Comparison of ENCODE assay signal across 8 cellular contexts in the genomic region with DNA sequence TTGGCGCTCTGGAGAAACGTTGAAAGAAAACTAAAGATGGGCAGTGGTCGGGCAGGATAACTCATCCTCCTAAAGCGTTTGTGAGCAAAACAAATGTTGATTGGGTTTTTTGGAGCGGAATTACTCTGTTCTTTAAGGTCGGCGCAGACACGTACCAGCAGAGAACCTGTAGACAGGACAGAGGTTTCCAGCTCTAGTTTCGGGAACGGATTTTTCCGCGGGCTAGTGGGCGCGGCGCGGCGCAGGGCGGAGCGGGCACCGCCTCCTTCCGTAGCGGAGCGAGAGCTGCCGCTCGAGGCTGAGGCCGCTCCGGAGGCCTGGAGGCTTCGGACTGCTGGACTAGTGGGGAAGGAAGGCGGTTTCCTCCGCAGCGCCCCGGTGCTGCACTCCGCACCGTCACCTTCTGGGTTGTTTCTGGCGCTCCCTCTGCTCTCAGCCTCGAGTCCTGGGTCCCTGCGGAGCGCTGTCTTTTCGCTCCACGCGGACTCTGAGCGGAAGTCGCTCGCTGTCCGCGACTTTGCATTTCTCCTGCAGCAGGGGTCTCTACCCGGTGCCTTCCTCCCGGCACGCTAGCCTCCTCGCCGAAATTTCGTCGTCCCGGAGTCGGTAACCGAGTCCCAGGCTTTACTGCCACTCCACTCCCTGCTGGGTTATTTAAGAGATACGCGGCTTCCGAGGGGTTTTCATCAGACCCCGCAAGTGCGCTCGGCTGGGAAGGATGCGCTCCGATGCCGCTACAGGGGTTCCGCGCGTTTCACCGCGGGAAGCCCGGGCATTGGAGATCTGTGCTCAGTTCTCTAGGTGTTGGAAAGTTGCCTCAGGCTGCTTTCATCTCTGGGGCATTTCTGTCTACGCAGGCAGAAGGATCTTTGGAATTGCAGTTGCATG. TPM values are rescaled to one million over a fixed set of nuclear protein-coding genes. Genes with fewer than 3 reads are reported as not detected.
DNase-seq lines count a peak whose midpoint lies in the region; ATAC-seq and TF ChIP-seq lines count a peak whose summit lies in the region.

No MANE protein-coding gene starts in this region.

- no peaks in the 10 kb centered on the region for H3K9me3 Mint-ChIP-seq in stimulated activated memory B cell treated with anti-CD40 and anti-IgM and Interleukin-4, amounts not matched to agents 10 μg/mL and 1 μg/mL and 100 μg/mL, for 72 hours
- H3K9me3 Mint-ChIP-seq in Calu3 (ENCODE audit: low read depth, unreplicated experiment), result no peaks in the 10 kb centered on the region

- H3K27ac ChIP-seq in iPS-18a (ENCODE audit: low read length), result no peak overlapping the region

- peak overlapping the region; percentile 47 for H3K4me3 Mint-ChIP-seq in stimulated activated memory B cell treated with anti-CD40 and anti-IgM and Interleukin-4, amounts not matched to agents 10 μg/mL and 1 μg/mL and 100 μg/mL, for 72 hours
- no peak overlapping the region for H3K4me3 Mint-ChIP-seq in Calu3 (ENCODE audit: low read depth, unreplicated experiment)

- no peaks in the 10 kb centered on the region for H3K36me3 Mint-ChIP-seq in stimulated activated memory B cell treated with anti-CD40 and anti-IgM and Interleukin-4, amounts not matched to agents 10 μg/mL and 1 μg/mL and 100 μg/mL, for 72 hours
- H3K36me3 Mint-ChIP-seq in Calu3 (ENCODE audit: insufficient read depth, unreplicated experiment), result no peaks in the 10 kb centered on the region

- CTCF ChIA-PET in Calu3 (lab: Charles Lee), result no interaction called here

- H3K27me3 Mint-ChIP-seq in stimulated activated memory B cell treated with anti-CD40 and anti-IgM and Interleukin-4, amounts not matched to agents 10 μg/mL and 1 μg/mL and 100 μg/mL, for 72 hours, result no peaks in the 10 kb centered on the region
- H3K27me3 Mint-ChIP-seq in Calu3 (ENCODE audit: unreplicated experiment), result peaks cover 21% of the 10 kb centered on the region

- DNase-seq in HFF-Myc (ENCODE audit: extremely low read depth, low read depth), result no peak
- peak; percentile 55 to 65 for DNase-seq in activated T-cell treated with anti-CD3 and anti-CD28 coated beads, Interleukin-2, amount 50 U/mL, for 48 hours
- DNase-seq in NCI-H524 treated with DMSO at 0.1 percent for 48 hours (lab: John Stamatoyannopoulos, UW), result no peak
- DNase-seq in Calu3, result no peak
- DNase-seq in BE2C, result no peak

- H3K27me3 ChIP-seq in iPS-18a (ENCODE audit: control insufficient read depth, insufficient read depth, low read length) (peaks cover 100% of the 10 kb centered on the region), BE2C (peaks cover 85% of the 10 kb centered on the region)

- H3K27ac Mint-ChIP-seq in stimulated activated memory B cell treated with anti-CD40 and anti-IgM and Interleukin-4, amounts not matched to agents 10 μg/mL and 1 μg/mL and 100 μg/mL, for 72 hours, result no peak overlapping the region
- no peak overlapping the region for H3K27ac Mint-ChIP-seq in Calu3 (ENCODE audit: unreplicated experiment)

- intact Hi-C loops in Calu3 (cut with micrococcal nuclease; ENCODE audit: unreplicated experiment), result no loop called here

- H3K4me3 ChIP-seq in HFF-Myc (replicated peaks; ENCODE audit: low read depth, low read length) (peak overlapping the region; percentile 7; the same call in 1 of the 2 replicates), iPS-18a (ENCODE audit: low read length) (peak overlapping the region; percentile 37), BE2C (ENCODE audit: low read depth, low read length) (no peak overlapping the region)

- H3K4me1 ChIP-seq in iPS-18a (ENCODE audit: control insufficient read depth, low read depth, low read length) (peaks cover 30% of the 10 kb centered on the region), BE2C (no peaks in the 10 kb centered on the region)

- ATAC-seq in stimulated activated memory B cell treated with anti-CD40 and anti-IgM and Interleukin-4, amounts not matched to agents 10 μg/mL and 1 μg/mL and 100 μg/mL, for 72 hours, result no peak
- ATAC-seq in GM19023 (IDR thresholded peaks at IDR 0.05; ENCODE audit: unreplicated experiment), result no peak

- BruUV-seq in Calu3 (replicated peaks; lab: Mats Ljungman, UMichigan), result no TSS peak

- H3K36me3 ChIP-seq in iPS-18a (ENCODE audit: control insufficient read depth, low read depth, low read length) (no peaks in the 10 kb centered on the region), BE2C (no peaks in the 10 kb centered on the region)

- H3K9me3 ChIP-seq in iPS-18a (ENCODE audit: control insufficient read depth, low read depth, low read length), result no peaks in the 10 kb centered on the region
- no peaks in the 10 kb centered on the region for H3K9me3 ChIP-seq in BE2C

- H3K4me1 Mint-ChIP-seq in stimulated activated memory B cell treated with anti-CD40 and anti-IgM and Interleukin-4, amounts not matched to agents 10 μg/mL and 1 μg/mL and 100 μg/mL, for 72 hours, result peaks cover 11% of the 10 kb centered on the region
- no peaks in the 10 kb centered on the region for H3K4me1 Mint-ChIP-seq in Calu3 (ENCODE audit: low read depth, unreplicated experiment)

- H3K9ac ChIP-seq in iPS-18a (ENCODE audit: low read length), result no peak overlapping the region

- TF ChIP-seq CTCF in HFF-Myc (IDR thresholded peaks at IDR 0.05; ENCODE audit: low read depth, low read length, missing control alignments), result no peak
- TF ChIP-seq CTCF in Calu3 (IDR thresholded peaks at IDR 0.05; ENCODE audit: unreplicated experiment), result no peak
- no peak for TF ChIP-seq CTCF in BE2C (IDR thresholded peaks at IDR 0.05; ENCODE audit: low read depth, low read length)

RNA-seq across cellular contexts. Expression of a gene that starts 7.0 kb away (rescaled TPM):
- 0.68 and 0.78 TPM in 2 replicates for total RNA-seq in Calu3 (2022)
- polyA plus RNA-seq in BE2C (2012; ENCODE audit: insufficient read depth, insufficient read length, low read depth), result not detected

RNA-seq across cellular contexts. Expression of a gene that starts 28.7 kb away (rescaled TPM):
- total RNA-seq in Calu3 (2022), result not detected in 2 replicates
- not detected for polyA plus RNA-seq in BE2C (2012; ENCODE audit: insufficient read depth, insufficient read length, low read depth)

Comparison
In these comparisons a context has a peak if more than half of its experiments do, and no peak if none do; other contexts are left out.
1. DNase-seq: peak in activated T-cell treated with anti-CD3 and anti-CD28 coated beads, Interleukin-2, amount 50 U/mL, for 48 hours (2 of 2); none in HFF-Myc (single experiment), NCI-H524 treated with DMSO at 0.1 percent for 48 hours (single experiment), Calu3 (single experiment) and BE2C (single experiment).